In genomic region chr9:1458503-1458902, GRCh38 we compare ENCODE assay signal across 11 cellular contexts.
DNase-seq lines count a peak whose midpoint lies in the region; ATAC-seq and TF ChIP-seq lines count a peak whose summit lies in the region.
"Had no signal": no experiment of that assay in that cellular context is flagged by ENCODE, and none has a peak within 500 bp of the region (broad histone marks: within the 10 kb centered on the region; RNA-seq: fewer than 3 reads in every experiment).

No MANE protein-coding gene starts in this region.

- ATAC-seq in GM18502 (IDR thresholded peaks at IDR 0.05; ENCODE audit: poor library complexity, unreplicated experiment), result no peak
- no peak for ATAC-seq in HG03442 (IDR thresholded peaks at IDR 0.05; ENCODE audit: unreplicated experiment)

- H3K4me1 ChIP-seq in spleen, result no peaks in the 10 kb centered on the region

- CTCF ChIA-PET in BJ (lab: Yijun Ruan, JAX), result no interaction called here

- intact Hi-C loops in spleen (cut with DNase I; ENCODE audit: low total_unique reads), result no loop called here
- intact Hi-C loops in activated T-helper 2 cell treated with anti-CD3 and anti-CD28 coated beads, Interferon-gamma antibody, Interleukin-2, Interleukin-4, amounts not matched to agents 10 μg/mL and 5 μg/mL and 100 μg/mL, durations not matched to agents 14 hours and 24 hours and 36 hours (cut with micrococcal nuclease), result loop anchor here (2.0 kb wide), 2 partner anchors 78 to 416 kb away; no protein-coding TSS in a partner anchor

- H3K9me3 ChIP-seq in spleen, result no peaks in the 10 kb centered on the region

- H3K4me3 Mint-ChIP-seq in activated T-helper 2 cell treated with anti-CD3 and anti-CD28 coated beads, Interferon-gamma antibody, Interleukin-2, Interleukin-4, amounts not matched to agents 10 μg/mL and 5 μg/mL and 100 μg/mL, durations not matched to agents 14 hours and 24 hours and 36 hours (ENCODE audit: low read depth), result no peak overlapping the region

- H3K4me1 Mint-ChIP-seq in activated T-helper 2 cell treated with anti-CD3 and anti-CD28 coated beads, Interferon-gamma antibody, Interleukin-2, Interleukin-4, amounts not matched to agents 10 μg/mL and 5 μg/mL and 100 μg/mL, durations not matched to agents 14 hours and 24 hours and 36 hours (ENCODE audit: low read depth), result peaks cover 10% of the 10 kb centered on the region

- no peaks in the 10 kb centered on the region for H3K27me3 Mint-ChIP-seq in activated T-helper 2 cell treated with anti-CD3 and anti-CD28 coated beads, Interferon-gamma antibody, Interleukin-2, Interleukin-4, amounts not matched to agents 10 μg/mL and 5 μg/mL and 100 μg/mL, durations not matched to agents 14 hours and 24 hours and 36 hours (ENCODE audit: low read depth)

- H3K36me3 ChIP-seq in BJ (ENCODE audit: control insufficient read depth, insufficient read depth, low read length), result no peaks in the 10 kb centered on the region
- H3K36me3 ChIP-seq in spleen, result no peaks in the 10 kb centered on the region

- H3K4me3 ChIP-seq in BJ (ENCODE audit: low read depth, low read length) (no peak overlapping the region), spleen (no peak overlapping the region)

- H3K9me3 Mint-ChIP-seq in activated T-helper 2 cell treated with anti-CD3 and anti-CD28 coated beads, Interferon-gamma antibody, Interleukin-2, Interleukin-4, amounts not matched to agents 10 μg/mL and 5 μg/mL and 100 μg/mL, durations not matched to agents 14 hours and 24 hours and 36 hours, result no peaks in the 10 kb centered on the region

- TF ChIP-seq POLR2A in spleen (IDR thresholded peaks at IDR 0.05), result no peak

- no peaks in the 10 kb centered on the region for H3K36me3 Mint-ChIP-seq in activated T-helper 2 cell treated with anti-CD3 and anti-CD28 coated beads, Interferon-gamma antibody, Interleukin-2, Interleukin-4, amounts not matched to agents 10 μg/mL and 5 μg/mL and 100 μg/mL, durations not matched to agents 14 hours and 24 hours and 36 hours (ENCODE audit: low read depth)

- TF ChIP-seq CTCF in BJ (IDR thresholded peaks at IDR 0.05; ENCODE audit: insufficient read depth, low read depth, low read length) (no peak), spleen (IDR thresholded peaks at IDR 0.05 in 8 of 11, conservative IDR thresholded peaks at IDR 0.05 in 3 of 11) (no peak)

- POLR2A ChIA-PET in BJ (lab: Charles Lee), result no interaction called here

- DNase-seq in BJ (ENCODE audit: low read depth) (peak; percentile 21), HS-5 (ENCODE audit: low read depth) (peak; percentile 95), RKO (ENCODE audit: low spot score) (peak; percentile 95), foreskin melanocyte (peak; percentile 11), spleen (no peak)
- no peak for DNase-seq in activated T-helper 2 cell treated with anti-CD3 and anti-CD28 coated beads, Interferon-gamma antibody, Interleukin-2, Interleukin-4, amounts not matched to agents 10 μg/mL and 5 μg/mL and 100 μg/mL, durations not matched to agents 14 hours and 24 hours and 36 hours (ENCODE audit: low spot score)
- DNase-seq: RPMI8226; stimulated activated CD4-positive, alpha-beta T cell treated with anti-CD3 and anti-CD28 coated beads, Interleukin-4, amount 100 ng/mL, for 4 hours had no signal

- H3K27ac ChIP-seq in spleen, result no peak overlapping the region
- H3K27ac ChIP-seq: HL-60 had no signal

- H3K27me3 ChIP-seq in BJ (ENCODE audit: control insufficient read depth, insufficient read depth, low read length) (no peaks in the 10 kb centered on the region), spleen (replicated peaks in 1 of 7) (no peaks in the 10 kb centered on the region)

- no peak overlapping the region for H3K27ac Mint-ChIP-seq in activated T-helper 2 cell treated with anti-CD3 and anti-CD28 coated beads, Interferon-gamma antibody, Interleukin-2, Interleukin-4, amounts not matched to agents 10 μg/mL and 5 μg/mL and 100 μg/mL, durations not matched to agents 14 hours and 24 hours and 36 hours

Comparison
In these comparisons a context has a peak if more than half of its experiments do, and no peak if none do; other contexts are left out.
1. DNase-seq: peak in BJ (single experiment), HS-5 (single experiment), RKO (single experiment) and foreskin melanocyte (single experiment); none in spleen (single experiment) and activated T-helper 2 cell treated with anti-CD3 and anti-CD28 coated beads, Interferon-gamma antibody, Interleukin-2, Interleukin-4, amounts not matched to agents 10 μg/mL and 5 μg/mL and 100 μg/mL, durations not matched to agents 14 hours and 24 hours and 36 hours (single experiment).